Comparison of ENCODE assay signal across 13 cellular contexts in the genomic region with DNA sequence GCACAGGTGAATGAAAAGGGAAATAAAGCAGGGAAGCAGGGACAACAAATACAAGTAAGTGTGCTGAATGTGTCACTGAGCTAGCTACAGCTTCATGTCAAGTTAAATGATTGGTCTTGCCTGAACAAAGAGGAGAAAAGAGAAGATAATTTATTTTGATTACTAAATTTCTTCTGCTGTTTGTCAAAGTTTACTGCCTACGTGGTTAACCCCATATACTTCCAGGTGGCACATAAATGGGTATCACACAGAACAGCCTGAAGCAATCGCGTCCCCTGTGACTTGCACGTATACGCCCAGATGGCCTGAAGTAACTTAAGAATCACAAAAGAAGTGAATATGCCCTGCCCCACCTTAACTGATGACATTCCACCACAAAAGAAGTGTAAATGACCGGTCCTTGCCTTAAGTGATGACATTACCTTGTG.
DNase-seq lines count a peak whose midpoint lies in the region; FAIRE-seq and TF ChIP-seq lines count a peak whose summit lies in the region.
"Had no signal": no experiment of that assay in that cellular context is flagged by ENCODE, and none has a peak within 500 bp of the region (broad histone marks: within the 10 kb centered on the region; RNA-seq: fewer than 3 reads in every experiment).

No MANE protein-coding gene starts in this region.

- no peaks in the 10 kb centered on the region for H4K20me1 ChIP-seq in H1 (replicated peaks in 1 of 2; ENCODE audit: control insufficient read depth in 1 of 2, insufficient read depth in 2 of 2, low read length in 2 of 2)

- no peak overlapping the region for H3K23ac ChIP-seq in H1 (ENCODE audit: insufficient read length)

- CTCF ChIA-PET in H1 (lab: Charles Lee; ENCODE audit: partially characterized antibody), result interaction anchor here (1.1 to 1.3 kb wide), 2 partner anchors 8 to 134 kb away, joined by 3 to 5 read pairs; no protein-coding TSS in a partner anchor

- H2AFZ ChIP-seq in H1 (ENCODE audit: low read length), result no peak overlapping the region

- no peak overlapping the region for H3K27ac Mint-ChIP-seq in progenitor cell of endocrine pancreas
- H3K27ac Mint-ChIP-seq: IgD-negative memory B cell had no signal

- TF ChIP-seq CTCF in H1 (IDR thresholded peaks at IDR 0.05; ENCODE audit: control extremely low read depth in 1 of 3, insufficient read depth in 1 of 3, low read depth in 1 of 3, low read length in 3 of 3), result no peak
- no peak for TF ChIP-seq CTCF in progenitor cell of endocrine pancreas (IDR thresholded peaks at IDR 0.05; ENCODE audit: unreplicated experiment)

- H3K9me3 ChIP-seq in H1 (ENCODE audit: insufficient read depth in 2 of 2, low read depth in 1 of 2, low read length in 1 of 2), result no peaks in the 10 kb centered on the region
- no peaks in the 10 kb centered on the region for H3K9me3 ChIP-seq in iPS-18a (ENCODE audit: control insufficient read depth, low read depth, low read length)

- FAIRE-seq in H1 (lab: Jason Lieb, UNC), result peak; percentile 62

- peak overlapping the region; percentile 52 for H3K4me3 Mint-ChIP-seq in progenitor cell of endocrine pancreas (ENCODE audit: low read depth)
- H3K4me3 Mint-ChIP-seq: CD4-positive, CD25-positive, alpha-beta regulatory T cell; IgD-negative memory B cell had no signal

- H3K9me3 Mint-ChIP-seq in progenitor cell of endocrine pancreas (ENCODE audit: low read depth), result no peaks in the 10 kb centered on the region

- peaks cover 9% of the 10 kb centered on the region for H3K4me1 Mint-ChIP-seq in progenitor cell of endocrine pancreas (ENCODE audit: low read depth)
- H3K4me1 Mint-ChIP-seq: CD4-positive, CD25-positive, alpha-beta regulatory T cell; IgD-negative memory B cell had no signal

- H2BK5ac ChIP-seq in H1 (ENCODE audit: low read depth, low read length), result peak overlapping the region; percentile 76; the same call in 1 of the 2 replicates

- no peak overlapping the region for H3K56ac ChIP-seq in H1 (replicated peaks; ENCODE audit: insufficient read length, low read depth, low read length)

- peaks cover 5% of the 10 kb centered on the region for H3K36me3 ChIP-seq in H7 (replicated peaks; ENCODE audit: control insufficient read depth, insufficient read depth, low read length)
- peaks cover 0 to 15% (median 6%) of the 10 kb centered on the region in 4 experiments; a peak in 2 of 8 replicates for H3K36me3 ChIP-seq in H1 (ENCODE audit: control insufficient read depth in 2 of 4, insufficient read depth in 4 of 4, low read length in 3 of 4)
- peaks cover 2% of the 10 kb centered on the region for H3K36me3 ChIP-seq in iPS-18a (ENCODE audit: control insufficient read depth, low read depth, low read length)

- no peak overlapping the region; the same call in 1 of the 2 replicates for H2BK20ac ChIP-seq in H1 (ENCODE audit: low read length)

- H3K4me1 ChIP-seq in H1 (replicated peaks in 1 of 4; ENCODE audit: control insufficient read depth in 3 of 4, insufficient read depth in 4 of 4, low read length in 3 of 4) (peaks cover 0 to 20% (median 4%) of the 10 kb centered on the region in 4 experiments; a peak in 4 of 7 replicates), iPS-18a (ENCODE audit: control insufficient read depth, low read depth, low read length) (peaks cover 27% of the 10 kb centered on the region)

- peak overlapping the region; percentile 41 for H4K5ac ChIP-seq in H1 (ENCODE audit: insufficient read length, low read depth, low read length)

- TF ChIP-seq POLR2A in H1 (IDR thresholded peaks at IDR 0.05; ENCODE audit: control extremely low read depth in 1 of 2, low read depth in 2 of 2, low read length in 2 of 2), result no peak; a peak in 1 of 3 replicates

- H3K27ac ChIP-seq in H1 (ENCODE audit: low read depth, low read length) (peak overlapping the region; percentile 55; the same call in 1 of the 2 replicates), iPS-18a (ENCODE audit: low read length) (peak overlapping the region; percentile 14), caudate nucleus (ENCODE audit: low read depth, low read length) (no peak overlapping the region)
- H3K27ac ChIP-seq: SK-N-MC had no signal

- DNase-seq in H7 (no peak), H1 (ENCODE audit: low read depth in 1 of 2, low spot score in 2 of 2) (no peak), progenitor cell of endocrine pancreas (ENCODE audit: low spot score, unreplicated experiment) (no peak), NCI-H524 treated with DMSO at 0.1 percent for 48 hours (lab: John Stamatoyannopoulos, UW) (no peak), caudate nucleus (lab: John Stamatoyannopoulos, UW) (no peak)
- no peak for DNase-seq in activated CD4-positive, alpha-beta T cell treated with anti-CD3 and anti-CD28 coated beads for 48 hours
- DNase-seq: ACHN; CD4-positive, CD25-positive, alpha-beta regulatory T cell; DND-41; NCI-H774 had no signal

- H3K14ac ChIP-seq in H1 (ENCODE audit: insufficient read length), result no peak overlapping the region

- H3K27me3 ChIP-seq in H7 (ENCODE audit: control insufficient read depth, insufficient read depth, low read length) (no peaks in the 10 kb centered on the region), H1 (replicated peaks in 1 of 4; ENCODE audit: control insufficient read depth in 3 of 4, extremely low read depth in 1 of 4, insufficient read depth in 3 of 4, low read length in 3 of 4) (no peaks in the 10 kb centered on the region), iPS-18a (ENCODE audit: control insufficient read depth, insufficient read depth, low read length) (no peaks in the 10 kb centered on the region)

- H2BK120ac ChIP-seq in H1 (replicated peaks; ENCODE audit: low read depth, low read length), result peak overlapping the region; percentile 90

- no peak overlapping the region for H2BK15ac ChIP-seq in H1 (ENCODE audit: low read length)

- peak overlapping the region; percentile 33; the same call in 1 of the 2 replicates for H3K18ac ChIP-seq in H1 (ENCODE audit: extremely low read depth, low read length)

- H2BK12ac ChIP-seq in H1 (ENCODE audit: low read depth, low read length), result no peak overlapping the region

- H3K27me3 Mint-ChIP-seq in progenitor cell of endocrine pancreas, result peaks cover 56% of the 10 kb centered on the region
- H3K27me3 Mint-ChIP-seq: CD4-positive, CD25-positive, alpha-beta regulatory T cell had no signal

- H3K4me2 ChIP-seq in H1 (ENCODE audit: insufficient read depth in 1 of 2, low read depth in 2 of 2, low read length in 2 of 2), result peak overlapping the region; percentile 52 to 68

- no peak overlapping the region for H2AK5ac ChIP-seq in H1 (ENCODE audit: low read depth, low read length)

- H3K23me2 ChIP-seq in H1 (ENCODE audit: low read depth, low read length), result 0 out of 2 replicates have a peak, but pooled peaks cover 2% of the 10 kb centered on the region

- H3K79me2 ChIP-seq in H1 (ENCODE audit: control insufficient read depth in 1 of 2, insufficient read depth in 2 of 2, low read length in 2 of 2), result peaks cover 4 to 48% of the 10 kb centered on the region in 2 experiments; a peak in 3 of 4 replicates

- TF ChIP-seq RAD21 in H1 (IDR thresholded peaks at IDR 0.05 in 1 of 2, conservative IDR thresholded peaks at IDR 0.05 in 1 of 2; ENCODE audit: low read depth in 2 of 2, low read length in 2 of 2), result no peak

- POLR2A ChIA-PET in H1 (lab: Charles Lee; ENCODE audit: partially characterized antibody), result interaction anchor here (0.8 to 2.0 kb wide), 10 partner anchors 9 to 135 kb away, joined by 3 to 14 read pairs (median 4); no protein-coding TSS in a partner anchor

- H4K91ac ChIP-seq in H1 (replicated peaks; ENCODE audit: insufficient read length, low read length), result peak overlapping the region; percentile 94

- H3K79me1 ChIP-seq in H1 (ENCODE audit: low read depth, low read length), result no peaks in the 10 kb centered on the region

- H3K9ac ChIP-seq in H1 (replicated peaks in 1 of 4; ENCODE audit: extremely low read depth in 1 of 4, low read depth in 3 of 4, low read length in 3 of 4), result peak overlapping the region in 2 of 4 experiments; percentile 13 to 53; a peak in 3 of 7 replicates
- peak overlapping the region; percentile 11 for H3K9ac ChIP-seq in iPS-18a (ENCODE audit: low read length)

- no peak for TF ChIP-seq EP300 in H1 (IDR thresholded peaks at IDR 0.05; ENCODE audit: borderline replicate concordance in 1 of 2, low read depth in 2 of 2, low read length in 2 of 2)

- WGBS in H1 (ENCODE audit: extremely low coverage in 1 of 2, insufficient coverage in 1 of 2, insufficient read length in 1 of 2, insufficient replicate concordance in 2 of 2, low coverage in 1 of 2, low lambda C conversion rate in 2 of 2, missing lambda C conversion rate in 1 of 2), 2 experiments, result 2% methylated on average over 6 of the region's 6 CpGs; no CpG with 5 or more reads in 1 of the 2 experiments

- no peak overlapping the region for H4K8ac ChIP-seq in H1 (ENCODE audit: extremely low read depth, insufficient read depth, low read length)

- no peaks in the 10 kb centered on the region for H3K36me3 Mint-ChIP-seq in progenitor cell of endocrine pancreas (ENCODE audit: insufficient read depth)
- H3K36me3 Mint-ChIP-seq: CD4-positive, CD25-positive, alpha-beta regulatory T cell had no signal

- H3K4me3 ChIP-seq in H7 (ENCODE audit: insufficient read depth, low read depth, low read length) (peak overlapping the region; percentile 17; the same call in 1 of the 2 replicates), H1 (ENCODE audit: extremely low read depth in 1 of 4, insufficient read depth in 2 of 4, low read depth in 3 of 4, low read length in 4 of 4) (peak overlapping the region; percentile 0 to 85 (median 74); a peak in 6 of 8 replicates), iPS-18a (ENCODE audit: low read length) (peak overlapping the region; percentile 82)
- H3K4me3 ChIP-seq: SK-N-MC had no signal

- no peak overlapping the region for H3K4ac ChIP-seq in H1 (replicated peaks; ENCODE audit: insufficient read length, low read depth, low read length)

TF ChIP-seq in H1, 55 proteins besides CTCF, POLR2A, EP300 and RAD21 (continues in another document):
- TF ChIP-seq BCL11A (IDR thresholded peaks at IDR 0.05; ENCODE audit: low read depth in 2 of 2, low read length in 2 of 2) (no peak), RBBP5 (IDR thresholded peaks at IDR 0.05; ENCODE audit: borderline replicate concordance, low read depth, low read length) (no peak), SIN3A (conservative IDR thresholded peaks at IDR 0.05 in 1 of 2, IDR thresholded peaks at IDR 0.05 in 1 of 2; ENCODE audit: low read depth in 1 of 2, low read length in 2 of 2) (peak in 1 of 2 experiments; percentile 58; a peak in 1 of 4 replicates), TCF12 (IDR thresholded peaks at IDR 0.05; ENCODE audit: low read depth, low read length) (no peak), NANOG (IDR thresholded peaks at IDR 0.05; ENCODE audit: insufficient read depth, low read depth, low read length, poor library complexity, severe bottlenecking) (peak; percentile 63), SIRT6 (IDR thresholded peaks at IDR 0.05; ENCODE audit: low read length) (no peak), CTBP2 (IDR thresholded peaks at IDR 0.05; ENCODE audit: borderline replicate concordance, insufficient read depth, insufficient read length, low read length) (no peak)

Comparison
In these comparisons a context has a peak if more than half of its experiments do, and no peak if none do; other contexts are left out.
1. H3K4me3 ChIP-seq: peak in every context shown above with its lines; median percentile 82 in iPS-18a; 74 in H1; 17 in H7.